Comparison of ENCODE assay signal across 19 cellular contexts in the genomic region with DNA sequence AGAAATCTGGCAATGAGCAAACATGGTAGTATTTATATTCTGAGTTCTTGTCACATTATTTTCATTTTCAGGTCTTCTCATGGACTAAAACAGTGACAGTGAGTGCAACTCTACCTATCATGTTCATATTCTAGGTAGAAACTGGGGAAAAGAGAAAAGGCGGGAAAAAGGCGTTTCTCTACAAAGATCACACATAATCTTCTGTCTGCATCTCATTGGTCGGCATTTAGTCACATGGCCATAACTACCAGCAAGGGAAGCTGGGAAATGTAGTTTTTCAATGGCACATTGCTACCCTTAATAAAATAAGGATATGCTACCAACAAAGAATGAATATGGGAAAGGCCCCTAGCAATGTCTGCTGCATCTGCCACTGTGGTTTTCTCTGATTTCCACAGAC. TPM values are rescaled to one million over a fixed set of nuclear protein-coding genes. Genes with fewer than 3 reads are reported as not detected.
DNase-seq lines count a peak whose midpoint lies in the region; ATAC-seq, FAIRE-seq and TF ChIP-seq lines count a peak whose summit lies in the region.
"Had no signal": no experiment of that assay in that cellular context is flagged by ENCODE, and none has a peak within 500 bp of the region (broad histone marks: within the 10 kb centered on the region; RNA-seq: fewer than 3 reads in every experiment).

No MANE protein-coding gene starts in this region.

- no peak for TF ChIP-seq CTCF in natural killer cell (IDR thresholded peaks at IDR 0.05)

- H3K4me1 ChIP-seq in Karpas-422 (ENCODE audit: low read length), result no peaks in the 10 kb centered on the region

- no peak overlapping the region for H3K4me3 ChIP-seq in Karpas-422 (ENCODE audit: low read length)
- H3K4me3 ChIP-seq: hepatocyte, ovary, thyroid gland had no signal

- no peak overlapping the region for H2AFZ ChIP-seq in Karpas-422 (ENCODE audit: low read length)
- H2AFZ ChIP-seq: hepatocyte had no signal

- no peaks in the 10 kb centered on the region for H3K36me3 Mint-ChIP-seq in natural killer cell
- H3K36me3 Mint-ChIP-seq: activated naive CD8-positive, alpha-beta T cell treated with anti-CD3 and anti-CD28 coated beads for 36 hours; CD14-positive monocyte had no signal

- no peaks in the 10 kb centered on the region for H3K9me3 Mint-ChIP-seq in natural killer cell
- H3K9me3 Mint-ChIP-seq: activated naive CD8-positive, alpha-beta T cell treated with anti-CD3 and anti-CD28 coated beads for 36 hours had no signal

- no peak for ATAC-seq in natural killer cell
- ATAC-seq: left colon had no signal

- FAIRE-seq in GM12892 (lab: Jason Lieb, UNC), result no peak
- FAIRE-seq: G401.6 had no signal

- no peaks in the 10 kb centered on the region for H3K27me3 ChIP-seq in Karpas-422 (ENCODE audit: low read length)
- H3K27me3 ChIP-seq: ovary, thyroid gland had no signal

- no peak for TF ChIP-seq POLR2A in GM12892 (IDR thresholded peaks at IDR 0.05; ENCODE audit: low read depth, low read length)

- H4K20me1 ChIP-seq in Karpas-422 (ENCODE audit: insufficient read depth, low read depth, low read length), result no peaks in the 10 kb centered on the region

- no peak overlapping the region for H3K4me2 ChIP-seq in Karpas-422 (ENCODE audit: low read depth, low read length, poor library complexity, severe bottlenecking)
- H3K4me2 ChIP-seq: hepatocyte had no signal

- H3K36me3 ChIP-seq in Karpas-422 (ENCODE audit: insufficient read depth, low read length), result no peaks in the 10 kb centered on the region
- H3K36me3 ChIP-seq: ovary, thyroid gland had no signal

- H3K9me2 ChIP-seq in Karpas-422 (replicated peaks; ENCODE audit: insufficient read depth, low read length), result no peaks in the 10 kb centered on the region

- H3K27ac ChIP-seq in Karpas-422 (ENCODE audit: low read length), result no peak overlapping the region
- H3K27ac ChIP-seq: hepatocyte, ovary, thyroid gland had no signal

- DNase-seq in AG08396 (ENCODE audit: low spot score) (peak; percentile 24), COLO829 (ENCODE audit: low spot score) (peak; percentile 33), Karpas-422 (peak; percentile 55), cerebellar cortex (ENCODE audit: low spot score) (peak; percentile 25), cortex of kidney (lab: John Stamatoyannopoulos, UW) (no peak), GM12892 (ENCODE audit: insufficient read length) (no peak), natural killer cell (no peak)
- DNase-seq: activated CD4-positive, alpha-beta T cell treated with anti-CD3 and anti-CD28 coated beads for 4 hours; activated naive CD8-positive, alpha-beta T cell treated with anti-CD3 and anti-CD28 coated beads for 36 hours; HCEC 1CT; left colon; MV-4-11; NCI-H69; ovary; thyroid gland had no signal

- H3K27me3 Mint-ChIP-seq in natural killer cell (ENCODE audit: low read depth in 2 of 2), result peaks cover 27 to 29% of the 10 kb centered on the region in 2 donors

- no peak overlapping the region for H3K4me3 Mint-ChIP-seq in natural killer cell
- H3K4me3 Mint-ChIP-seq: activated naive CD8-positive, alpha-beta T cell treated with anti-CD3 and anti-CD28 coated beads for 36 hours; CD14-positive monocyte had no signal

- intact Hi-C loops in natural killer cell (cut with micrococcal nuclease), result no loop called here

- H3K4me1 Mint-ChIP-seq in natural killer cell, result peaks cover 0 to 10% of the 10 kb centered on the region in 2 donors
- H3K4me1 Mint-ChIP-seq: activated naive CD8-positive, alpha-beta T cell treated with anti-CD3 and anti-CD28 coated beads for 36 hours; CD14-positive monocyte had no signal

- no peaks in the 10 kb centered on the region for H3K79me2 ChIP-seq in Karpas-422 (ENCODE audit: low read length)
- H3K79me2 ChIP-seq: hepatocyte had no signal

- H3K9ac ChIP-seq in Karpas-422 (ENCODE audit: low read length), result no peak overlapping the region

- no peak overlapping the region for H3K27ac Mint-ChIP-seq in natural killer cell
- H3K27ac Mint-ChIP-seq: activated naive CD8-positive, alpha-beta T cell treated with anti-CD3 and anti-CD28 coated beads for 36 hours; CD14-positive monocyte had no signal

- H3K9me3 ChIP-seq in Karpas-422 (ENCODE audit: low read length), result no peaks in the 10 kb centered on the region
- H3K9me3 ChIP-seq: ovary, thyroid gland had no signal

RNA-seq across cellular contexts. Expression of gene B3GAT1, which starts 57.6 kb away (rescaled TPM):
- total RNA-seq in Karpas-422 (2014; rRNA removed; shearing (Covaris generic); ENCODE audit: low replicate concordance), result not detected in 2 replicates
- polyA plus RNA-seq in GM12892 (2012; ENCODE audit: missing spikeins), result not detected
- 10 to 100 TPM; 41.3 to 78.4 (median 65.1) TPM for total RNA-seq in natural killer cell
- polyA plus RNA-seq: CD14-positive monocyte, fibroblast of lung had no signal

Comparison
In these comparisons a context has a peak if more than half of its experiments do, and no peak if none do; other contexts are left out.
1. DNase-seq: peak in AG08396 (single experiment), COLO829 (single experiment), Karpas-422 (single experiment) and cerebellar cortex (single experiment); none in cortex of kidney (single experiment), GM12892 (single experiment) and natural killer cell (single experiment).
2. RNA of gene B3GAT1, which starts 57.6 kb away (total RNA-seq): 41.3 to 78.4 TPM in natural killer cell; not detected in Karpas-422; every median in the first group is over 10 times any median in the second.